In the genomic region with DNA sequence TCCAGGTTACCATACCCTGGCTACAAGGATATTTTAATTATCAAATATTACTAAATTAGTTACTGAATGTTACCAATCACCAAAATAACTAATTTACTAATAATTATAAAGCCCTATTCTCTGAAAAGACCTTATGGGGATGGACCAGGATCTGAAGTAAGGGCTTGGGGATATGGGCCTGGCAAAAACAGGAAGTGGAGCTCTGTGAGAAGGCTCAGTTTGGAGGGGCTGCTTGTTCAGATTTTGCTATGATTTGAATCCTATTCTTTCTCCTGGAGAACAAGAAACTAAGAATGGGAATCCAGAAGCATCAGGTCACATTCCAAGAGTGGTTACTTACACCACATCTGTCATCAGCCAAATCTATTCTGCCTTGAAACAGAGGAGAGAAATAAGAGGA, we compare ENCODE assay signal across 17 cellular contexts.
A peak's percentile ranks its signal among the peaks of the same experiment; 100 is the strongest.
DNase-seq lines count a peak whose midpoint lies in the region; ATAC-seq, FAIRE-seq and TF ChIP-seq lines count a peak whose summit lies in the region.
"Had no signal": no experiment of that assay in that cellular context is flagged by ENCODE, and none has a peak within 500 bp of the region (broad histone marks: within the 10 kb centered on the region; RNA-seq: fewer than 3 reads in every experiment).

No MANE protein-coding gene starts in this region.

- H3K9ac ChIP-seq in Loucy (ENCODE audit: low read depth, low read length, poor library complexity, severe bottlenecking) = no peak overlapping the region
- H3K9ac ChIP-seq in K562 (ENCODE audit: insufficient read depth in 1 of 2, low read depth in 2 of 2, low read length in 2 of 2) = no peak overlapping the region
- H3K9ac ChIP-seq in smooth muscle cell (ENCODE audit: low read depth) = no peak overlapping the region
- H3K9ac ChIP-seq: BLaER1, GM23248 had no signal

- in situ Hi-C loops in K562 (cut with MboI) (no loop called here), HAP-1 (cut with MboI; ENCODE audit: low sequenced_read_pairs) (no loop called here)

- no peak for TF ChIP-seq POLR2A in K562 (conservative IDR thresholded peaks at IDR 0.05)

- TF ChIP-seq CTCF in Loucy (conservative IDR thresholded peaks at IDR 0.05; ENCODE audit: low read length) (no peak), K562 (IDR thresholded peaks at IDR 0.05 in 2 of 3, conservative IDR thresholded peaks at IDR 0.05 in 1 of 3; ENCODE audit: insufficient read depth in 2 of 3, low read depth in 1 of 3, low read length in 3 of 3) (no peak), smooth muscle cell (IDR thresholded peaks at IDR 0.05; ENCODE audit: borderline replicate concordance, insufficient read depth, poor library complexity, severe bottlenecking) (no peak)

- H3K4me3 ChIP-seq in Loucy (ENCODE audit: low read length, poor library complexity, severe bottlenecking) (no peak overlapping the region), K562 (no peak overlapping the region), smooth muscle cell (no peak overlapping the region), HAP-1 (no peak overlapping the region)
- H3K4me3 ChIP-seq: BLaER1, GM23248 had no signal

- H3K4me3 Mint-ChIP-seq in activated CD4-positive, alpha-beta T cell treated with anti-CD3 and anti-CD28 coated beads, Interleukin-2, amount 10 ng/mL, durations not matched to agents 24 days and 14 days = no peak overlapping the region
- H3K4me3 Mint-ChIP-seq: CD14-positive monocyte; CD4-positive, alpha-beta memory T cell had no signal

- no peak overlapping the region for H3K27ac ChIP-seq in K562 (ENCODE audit: extremely low read depth, low read depth, low read length)
- H3K27ac ChIP-seq in smooth muscle cell (ENCODE audit: low read depth) = no peak overlapping the region
- H3K27ac ChIP-seq: BLaER1, GM23248 had no signal

- no peaks in the 10 kb centered on the region for H3K9me1 ChIP-seq in K562 (ENCODE audit: control insufficient read depth, insufficient read depth, low read length)

- H2AFZ ChIP-seq in Loucy (ENCODE audit: low read length) = peak overlapping the region; percentile 50; the same call in 1 of the 2 replicates
- H2AFZ ChIP-seq in K562 (ENCODE audit: low read depth, low read length) = no peak overlapping the region
- H2AFZ ChIP-seq in smooth muscle cell (ENCODE audit: low read depth) = peak overlapping the region; percentile 74
- H2AFZ ChIP-seq: GM23248 had no signal

- H4K20me1 ChIP-seq in Loucy (ENCODE audit: insufficient read depth, low read length, poor library complexity, severe bottlenecking) = no peaks in the 10 kb centered on the region
- H4K20me1 ChIP-seq in K562 (replicated peaks; ENCODE audit: control insufficient read depth, insufficient read depth, low read length) = no peaks in the 10 kb centered on the region
- no peaks in the 10 kb centered on the region for H4K20me1 ChIP-seq in smooth muscle cell (ENCODE audit: low read depth)
- H4K20me1 ChIP-seq: BLaER1 had no signal

- H3K27me3 ChIP-seq in Loucy (ENCODE audit: insufficient read depth, low read length, poor library complexity, severe bottlenecking) (no peaks in the 10 kb centered on the region), K562 (ENCODE audit: control insufficient read depth in 2 of 2, insufficient read depth in 2 of 2, low read length in 2 of 2) (no peaks in the 10 kb centered on the region), smooth muscle cell (ENCODE audit: low read depth) (no peaks in the 10 kb centered on the region), HAP-1 (ENCODE audit: low read depth) (no peaks in the 10 kb centered on the region; the same call in 1 of the 2 replicates)
- H3K27me3 ChIP-seq: BLaER1 had no signal

- no peaks in the 10 kb centered on the region for H3K79me2 ChIP-seq in Loucy (ENCODE audit: insufficient read depth, low read length)
- no peaks in the 10 kb centered on the region for H3K79me2 ChIP-seq in K562 (ENCODE audit: control insufficient read depth, insufficient read depth, low read length)
- no peaks in the 10 kb centered on the region for H3K79me2 ChIP-seq in smooth muscle cell (ENCODE audit: low read depth)

- H3K4me1 Mint-ChIP-seq in activated CD4-positive, alpha-beta T cell treated with anti-CD3 and anti-CD28 coated beads, Interleukin-2, amount 10 ng/mL, durations not matched to agents 24 days and 14 days = no peaks in the 10 kb centered on the region
- H3K4me1 Mint-ChIP-seq: CD4-positive, alpha-beta memory T cell had no signal

- FAIRE-seq in K562 (lab: Jason Lieb, UNC) = no peak

- TF ChIP-seq RAD21 in K562 (CRISPR knock-in tag; conservative IDR thresholded peaks at IDR 0.05 in 1 of 2, IDR thresholded peaks at IDR 0.05 in 1 of 2) = no peak

- H3K27me3 Mint-ChIP-seq in activated CD4-positive, alpha-beta T cell treated with anti-CD3 and anti-CD28 coated beads, Interleukin-2, amount 10 ng/mL, durations not matched to agents 24 days and 14 days = peaks cover 12% of the 10 kb centered on the region

- H3K36me3 ChIP-seq in Loucy (ENCODE audit: insufficient read depth, low read length) = no peaks in the 10 kb centered on the region
- no peaks in the 10 kb centered on the region for H3K36me3 ChIP-seq in K562 (ENCODE audit: control insufficient read depth, insufficient read depth, low read length)
- no peaks in the 10 kb centered on the region for H3K36me3 ChIP-seq in smooth muscle cell (ENCODE audit: low read depth)
- H3K36me3 ChIP-seq in HAP-1 (replicated peaks) = no peaks in the 10 kb centered on the region
- H3K36me3 ChIP-seq: BLaER1 had no signal

- H3F3A ChIP-seq in Loucy (ENCODE audit: low read depth) = no peaks in the 10 kb centered on the region
- no peaks in the 10 kb centered on the region for H3F3A ChIP-seq in smooth muscle cell (ENCODE audit: low read depth)

- H3K9me3 ChIP-seq in Loucy (ENCODE audit: insufficient read depth, low read depth, low read length) = no peaks in the 10 kb centered on the region
- no peaks in the 10 kb centered on the region for H3K9me3 ChIP-seq in K562 (replicated peaks; ENCODE audit: control insufficient read depth, insufficient read depth, low read depth, low read length)
- no peaks in the 10 kb centered on the region for H3K9me3 ChIP-seq in smooth muscle cell (replicated peaks; ENCODE audit: low read depth)
- H3K9me3 ChIP-seq in HAP-1 = no peaks in the 10 kb centered on the region
- H3K9me3 ChIP-seq: BLaER1 had no signal

- H3K4me2 ChIP-seq in Loucy (ENCODE audit: low read depth, low read length, poor library complexity, severe bottlenecking) (no peak overlapping the region), K562 (ENCODE audit: insufficient read depth, low read length) (no peak overlapping the region), smooth muscle cell (no peak overlapping the region)
- H3K4me2 ChIP-seq: BLaER1 had no signal

- POLR2A ChIA-PET in K562 (lab: Yijun Ruan, JAX) = no interaction called here

- H3K9me3 Mint-ChIP-seq in activated CD4-positive, alpha-beta T cell treated with anti-CD3 and anti-CD28 coated beads, Interleukin-2, amount 10 ng/mL, durations not matched to agents 24 days and 14 days = no peaks in the 10 kb centered on the region
- H3K9me3 Mint-ChIP-seq: CD14-positive monocyte had no signal

- H3K27ac Mint-ChIP-seq in activated CD4-positive, alpha-beta T cell treated with anti-CD3 and anti-CD28 coated beads, Interleukin-2, amount 10 ng/mL, durations not matched to agents 24 days and 14 days = no peak overlapping the region
- H3K27ac Mint-ChIP-seq: CD14-positive monocyte; CD4-positive, alpha-beta memory T cell had no signal

- DNase-seq in activated CD4-positive, alpha-beta T cell treated with anti-CD3 and anti-CD28 coated beads, Interleukin-2, amount 10 ng/mL, durations not matched to agents 24 days and 14 days = peak; percentile 11
- no peak for DNase-seq in activated CD4-positive, alpha-beta T cell treated with anti-CD3 and anti-CD28 coated beads, Interleukin-2, amount 50 U/mL, for 4 hours
- DNase-seq in K562 (ENCODE audit: extremely low read depth in 1 of 4, low spot score in 3 of 4) (no peak), smooth muscle cell (lab: John Stamatoyannopoulos, UW; ENCODE audit: unreplicated experiment) (no peak), NCI-H2029 treated with DMSO at 0.1 percent for 48 hours (lab: John Stamatoyannopoulos, UW) (no peak), HPDE6-E6E7 (ENCODE audit: extremely low spot score) (no peak), HAP-1 (ENCODE audit: low spot score in 2 of 2) (no peak)
- DNase-seq: 8988T; CD4-positive, alpha-beta memory T cell; DMS153; DMS79; GDM1; GM23248; H7 had no signal

- H3K4me1 ChIP-seq in Loucy (ENCODE audit: insufficient read depth, low read length, poor library complexity, severe bottlenecking) (no peaks in the 10 kb centered on the region), K562 (replicated peaks in 1 of 2; ENCODE audit: control insufficient read depth in 2 of 2, insufficient read depth in 2 of 2, low read length in 2 of 2) (no peaks in the 10 kb centered on the region), smooth muscle cell (ENCODE audit: low read depth) (no peaks in the 10 kb centered on the region), HAP-1 (0 out of 2 replicates have a peak, but pooled peaks cover 2% of the 10 kb centered on the region)
- H3K4me1 ChIP-seq: BLaER1 had no signal

- no peaks in the 10 kb centered on the region for H3K9me2 ChIP-seq in Loucy (replicated peaks; ENCODE audit: low read depth, low read length)

- no peaks in the 10 kb centered on the region for H3K36me3 Mint-ChIP-seq in activated CD4-positive, alpha-beta T cell treated with anti-CD3 and anti-CD28 coated beads, Interleukin-2, amount 10 ng/mL, durations not matched to agents 24 days and 14 days (ENCODE audit: low read depth)
- H3K36me3 Mint-ChIP-seq: CD14-positive monocyte; CD4-positive, alpha-beta memory T cell had no signal

- CTCF ChIA-PET in K562 (lab: Yijun Ruan, JAX; ENCODE audit: low intra/inter-chr PET ratio) = no interaction called here

- no peak for TF ChIP-seq EP300 in K562 (IDR thresholded peaks at IDR 0.05; ENCODE audit: low read length)

- no TSS peak for BruUV-seq in K562 (replicated peaks; lab: Mats Ljungman, UMichigan)

- no peak for ATAC-seq in K562

- intact Hi-C loops in activated CD4-positive, alpha-beta T cell treated with anti-CD3 and anti-CD28 coated beads, Interleukin-2, amount 10 ng/mL, durations not matched to agents 24 days and 14 days (cut with micrococcal nuclease) = no loop called here
- intact Hi-C loops in K562 (cut with micrococcal nuclease) = no loop called here

TF ChIP-seq in K562, 482 proteins besides CTCF, POLR2A, EP300 and RAD21:
- TF ChIP-seq ZNF23 (CRISPR knock-in tag; IDR thresholded peaks at IDR 0.05) = no peak
- no peak for TF ChIP-seq HEY1 (CRISPR knock-in tag; IDR thresholded peaks at IDR 0.05; ENCODE audit: borderline replicate concordance)
- peak; percentile 65; the same call in 1 of the 2 replicates for TF ChIP-seq SPI1 (IDR thresholded peaks at IDR 0.05; ENCODE audit: borderline replicate concordance, low read depth, low read length)
- TF ChIP-seq STAG1 (CRISPR knock-in tag; IDR thresholded peaks at IDR 0.05; ENCODE audit: borderline replicate concordance) = no peak
